Comparison of ENCODE assay signal across 8 cellular contexts in genomic region chr5:62256161-62257017, GRCh38. TPM values are rescaled to one million over a fixed set of nuclear protein-coding genes. Genes with fewer than 3 reads are reported as not detected.
DNase-seq lines count a peak whose midpoint lies in the region; ATAC-seq and TF ChIP-seq lines count a peak whose summit lies in the region.

No MANE protein-coding gene starts in this region.

- ATAC-seq in CD4-positive, CD25-positive, alpha-beta regulatory T cell (ENCODE audit: low read depth in 2 of 2), result peak; percentile 73 to 80
- peak; percentile 56 for ATAC-seq in GM19035 (IDR thresholded peaks at IDR 0.05; ENCODE audit: unreplicated experiment)
- ATAC-seq in HG03439 (IDR thresholded peaks at IDR 0.05; ENCODE audit: unreplicated experiment), result peak; percentile 51
- ATAC-seq in stimulated activated naive CD8-positive, alpha-beta T cell treated with anti-CD3 and anti-CD28 coated beads, Interleukin-15, Interleukin-2, amounts not matched to agents 100 U/mL and 50 U/mL, for 24 hours, result peak; percentile 54

- TF ChIP-seq CTCF in right atrium auricular region (IDR thresholded peaks at IDR 0.05), result no peak

- no peaks in the 10 kb centered on the region for H3K27me3 ChIP-seq in CD4-positive, CD25-positive, alpha-beta regulatory T cell (ENCODE audit: control insufficient read depth, insufficient read depth, low read length)
- H3K27me3 ChIP-seq in right atrium auricular region, result no peaks in the 10 kb centered on the region

- H3K27ac ChIP-seq in CD4-positive, CD25-positive, alpha-beta regulatory T cell (ENCODE audit: insufficient read depth, low read length, poor library complexity, severe bottlenecking), result peak overlapping the region; percentile 67
- H3K27ac ChIP-seq in right atrium auricular region, result no peak overlapping the region

- peak in 2 of 3 donors; percentile 49 to 56 for DNase-seq in CD4-positive, CD25-positive, alpha-beta regulatory T cell
- no peak for DNase-seq in activated naive CD8-positive, alpha-beta T cell treated with anti-CD3 and anti-CD28 coated beads for 36 hours
- DNase-seq in stimulated activated naive CD8-positive, alpha-beta T cell treated with anti-CD3 and anti-CD28 coated beads, Interleukin-15, Interleukin-2, amounts not matched to agents 100 U/mL and 50 U/mL, for 24 hours, result no peak
- DNase-seq in UCSD-AML1 (lab: John Stamatoyannopoulos, UW; ENCODE audit: unreplicated experiment), result no peak
- no peak for DNase-seq in COLO668 (lab: John Stamatoyannopoulos, UW; ENCODE audit: unreplicated experiment)
- no peak for DNase-seq in right atrium auricular region (ENCODE audit: low spot score)

- no peaks in the 10 kb centered on the region for H3K27me3 Mint-ChIP-seq in CD4-positive, CD25-positive, alpha-beta regulatory T cell
- no peaks in the 10 kb centered on the region for H3K27me3 Mint-ChIP-seq in activated naive CD8-positive, alpha-beta T cell treated with anti-CD3 and anti-CD28 coated beads for 36 hours

- H3K9me3 ChIP-seq in CD4-positive, CD25-positive, alpha-beta regulatory T cell (ENCODE audit: control insufficient read depth in 2 of 2, low read length in 2 of 2), result no peaks in the 10 kb centered on the region
- no peaks in the 10 kb centered on the region for H3K9me3 ChIP-seq in right atrium auricular region

- peaks cover 10% of the 10 kb centered on the region for H3K4me1 ChIP-seq in CD4-positive, CD25-positive, alpha-beta regulatory T cell (ENCODE audit: control insufficient read depth, insufficient read depth, low read length, poor library complexity, severe bottlenecking)
- H3K4me1 ChIP-seq in right atrium auricular region, result no peaks in the 10 kb centered on the region

- H3K4me1 Mint-ChIP-seq in CD4-positive, CD25-positive, alpha-beta regulatory T cell, result peaks cover 16 to 68% (median 30%) of the 10 kb centered on the region in 4 donors
- H3K4me1 Mint-ChIP-seq in activated naive CD8-positive, alpha-beta T cell treated with anti-CD3 and anti-CD28 coated beads for 36 hours, result peaks cover 55% of the 10 kb centered on the region

- peak overlapping the region; percentile 50 to 88 (median 69) for H3K4me3 Mint-ChIP-seq in CD4-positive, CD25-positive, alpha-beta regulatory T cell
- peak overlapping the region; percentile 69 for H3K4me3 Mint-ChIP-seq in activated naive CD8-positive, alpha-beta T cell treated with anti-CD3 and anti-CD28 coated beads for 36 hours

- no peaks in the 10 kb centered on the region for H3K36me3 ChIP-seq in CD4-positive, CD25-positive, alpha-beta regulatory T cell (ENCODE audit: control insufficient read depth, insufficient read depth, low read length)
- no peaks in the 10 kb centered on the region for H3K36me3 ChIP-seq in right atrium auricular region

- peak overlapping the region; percentile 74 for H3K4me3 ChIP-seq in CD4-positive, CD25-positive, alpha-beta regulatory T cell (ENCODE audit: low read depth, low read length)
- no peak overlapping the region for H3K4me3 ChIP-seq in right atrium auricular region

- H3K9me3 Mint-ChIP-seq in CD4-positive, CD25-positive, alpha-beta regulatory T cell, result peaks cover 0 to 12% (median 0%) of the 10 kb centered on the region in 7 donors
- H3K9me3 Mint-ChIP-seq in activated naive CD8-positive, alpha-beta T cell treated with anti-CD3 and anti-CD28 coated beads for 36 hours, result peaks cover 24% of the 10 kb centered on the region

- H3K36me3 Mint-ChIP-seq in CD4-positive, CD25-positive, alpha-beta regulatory T cell, result peaks cover 5% of the 10 kb centered on the region
- H3K36me3 Mint-ChIP-seq in activated naive CD8-positive, alpha-beta T cell treated with anti-CD3 and anti-CD28 coated beads for 36 hours, result peaks cover 43% of the 10 kb centered on the region

- H3K27ac Mint-ChIP-seq in CD4-positive, CD25-positive, alpha-beta regulatory T cell, result peak overlapping the region; percentile 90 to 95 (median 94)
- H3K27ac Mint-ChIP-seq in activated naive CD8-positive, alpha-beta T cell treated with anti-CD3 and anti-CD28 coated beads for 36 hours, result peak overlapping the region; percentile 91

RNA-seq across cellular contexts. Expression of gene KIF2A, which starts 49.6 kb away (rescaled TPM):
- 114 TPM for total RNA-seq in CD4-positive, CD25-positive, alpha-beta regulatory T cell
- polyA plus RNA-seq in CD4-positive, CD25-positive, alpha-beta regulatory T cell, result 100 to 1,000 TPM; 135 to 191 (median 174) TPM
- 100 to 1,000 TPM; 164 to 175 TPM for total RNA-seq in activated naive CD8-positive, alpha-beta T cell treated with anti-CD3 and anti-CD28 coated beads for 36 hours
- 10 to 100 TPM; 10.3 to 16.3 TPM for total RNA-seq in right atrium auricular region

Comparison
In these comparisons a context has a peak if more than half of its experiments do, and no peak if none do; other contexts are left out.
1. DNase-seq: peak in CD4-positive, CD25-positive, alpha-beta regulatory T cell (2 of 3); none in activated naive CD8-positive, alpha-beta T cell treated with anti-CD3 and anti-CD28 coated beads for 36 hours (single experiment), stimulated activated naive CD8-positive, alpha-beta T cell treated with anti-CD3 and anti-CD28 coated beads, Interleukin-15, Interleukin-2, amounts not matched to agents 100 U/mL and 50 U/mL, for 24 hours (single experiment), UCSD-AML1 (single experiment), COLO668 (single experiment) and right atrium auricular region (single experiment).
2. Peak in every context shown above with its lines, with median percentiles within 50 percentile points of each other: ATAC-seq.